Comparison of ENCODE assay signal across 8 cellular contexts in genomic region chr10:3740157-3740871, GRCh38. TPM values are rescaled to one million over a fixed set of nuclear protein-coding genes. Genes with fewer than 3 reads are reported as not detected.
DNase-seq lines count a peak whose midpoint lies in the region; ATAC-seq and TF ChIP-seq lines count a peak whose summit lies in the region.

No MANE protein-coding gene starts in this region.

- H3K9me3 Mint-ChIP-seq in activated CD4-positive, alpha-beta T cell treated with anti-CD3 and anti-CD28 coated beads, Interleukin-2, amount 10 ng/mL, durations not matched to agents 24 days and 14 days: peaks cover 3% of the 10 kb centered on the region
- peaks cover 8% of the 10 kb centered on the region for H3K9me3 Mint-ChIP-seq in WTC11

- WGBS in mesenchymal stem cell: 20% methylated on average over 2 of the region's 5 CpGs

- no peaks in the 10 kb centered on the region for H3K36me3 ChIP-seq in mesenchymal stem cell (ENCODE audit: control insufficient read depth in 1 of 2, insufficient read depth in 2 of 2, low read depth in 1 of 2, low read length in 2 of 2)

- DNase-seq in activated CD4-positive, alpha-beta T cell treated with anti-CD3 and anti-CD28 coated beads, Interleukin-2, amount 10 ng/mL, durations not matched to agents 24 days and 14 days: no peak
- no peak for DNase-seq in activated CD4-positive, alpha-beta T cell treated with anti-CD3 and anti-CD28 coated beads, Interleukin-2, amount 50 U/mL, for 48 hours
- DNase-seq in WTC11 (ENCODE audit: low spot score): no peak
- peak; percentile 54 for DNase-seq in mesenchymal stem cell
- no peak for DNase-seq in RPMI8226
- no peak for DNase-seq in cerebellar nuclear complex (lab: John Stamatoyannopoulos, UW)

- no peak overlapping the region for H2BK15ac ChIP-seq in mesenchymal stem cell (ENCODE audit: low read depth, poor library complexity, severe bottlenecking)

- intact Hi-C loops in activated CD4-positive, alpha-beta T cell treated with anti-CD3 and anti-CD28 coated beads, Interleukin-2, amount 10 ng/mL, durations not matched to agents 24 days and 14 days (cut with micrococcal nuclease): loop anchor here (1.0 kb wide), 3 partner anchors 18 to 118 kb away; no protein-coding TSS in a partner anchor

- peak overlapping the region in 1 of 2 experiments; percentile 60 for H3K14ac ChIP-seq in mesenchymal stem cell (ENCODE audit: low read length in 2 of 2)

- H2AFZ ChIP-seq in mesenchymal stem cell (ENCODE audit: low read depth, low read length): no peak overlapping the region

- H3K27ac Mint-ChIP-seq in activated CD4-positive, alpha-beta T cell treated with anti-CD3 and anti-CD28 coated beads, Interleukin-2, amount 10 ng/mL, durations not matched to agents 24 days and 14 days: peak overlapping the region; percentile 57
- H3K27ac Mint-ChIP-seq in WTC11: no peak overlapping the region

- no peak overlapping the region for H3K4me3 ChIP-seq in mesenchymal stem cell (ENCODE audit: insufficient read depth in 1 of 2, low read depth in 1 of 2, low read length in 2 of 2)

- H3K9me3 ChIP-seq in mesenchymal stem cell (ENCODE audit: control insufficient read depth, low read length): no peaks in the 10 kb centered on the region

- H3K4me3 Mint-ChIP-seq in activated CD4-positive, alpha-beta T cell treated with anti-CD3 and anti-CD28 coated beads, Interleukin-2, amount 10 ng/mL, durations not matched to agents 24 days and 14 days: no peak overlapping the region
- no peak overlapping the region for H3K4me3 Mint-ChIP-seq in WTC11

- no peak overlapping the region for H4K8ac ChIP-seq in mesenchymal stem cell (ENCODE audit: low read length)

- H3K4me1 ChIP-seq in mesenchymal stem cell (ENCODE audit: control insufficient read depth, insufficient read depth, low read depth, low read length): peaks cover 1% of the 10 kb centered on the region

- H3K79me1 ChIP-seq in mesenchymal stem cell (replicated peaks; ENCODE audit: low read length, poor library complexity, severe bottlenecking): no peaks in the 10 kb centered on the region

- peaks cover 25% of the 10 kb centered on the region for H3K4me1 Mint-ChIP-seq in activated CD4-positive, alpha-beta T cell treated with anti-CD3 and anti-CD28 coated beads, Interleukin-2, amount 10 ng/mL, durations not matched to agents 24 days and 14 days
- peaks cover 11% of the 10 kb centered on the region for H3K4me1 Mint-ChIP-seq in WTC11

- ATAC-seq in HG03025 (IDR thresholded peaks at IDR 0.05; ENCODE audit: low FRiP score, unreplicated experiment): peak; percentile 57
- ATAC-seq in WTC11: no peak
- no peak for ATAC-seq in HG03521 (IDR thresholded peaks at IDR 0.05; ENCODE audit: unreplicated experiment)

- H2BK12ac ChIP-seq in mesenchymal stem cell (ENCODE audit: low read length in 2 of 2): no peak overlapping the region

- POLR2A ChIA-PET in WTC11 (lab: Charles Lee): no interaction called here

- CTCF ChIA-PET in WTC11 (lab: Charles Lee): interaction anchor here (0.8 kb wide), 1 partner anchor 12 kb away, joined by 3 read pairs; no protein-coding TSS in a partner anchor

- H3K27ac ChIP-seq in mesenchymal stem cell (ENCODE audit: low read length, poor library complexity, severe bottlenecking): peak overlapping the region; percentile 77

- no peak overlapping the region for H3K4ac ChIP-seq in mesenchymal stem cell (ENCODE audit: low read depth in 1 of 2, low read length in 2 of 2)

- no peaks in the 10 kb centered on the region for H3K27me3 ChIP-seq in mesenchymal stem cell (ENCODE audit: control insufficient read depth in 1 of 2, insufficient read depth in 1 of 2, low read length in 2 of 2)

- no peak for TF ChIP-seq CTCF in WTC11 (IDR thresholded peaks at IDR 0.05)

- H3K18ac ChIP-seq in mesenchymal stem cell (ENCODE audit: low read depth in 1 of 2, low read length in 2 of 2): peak overlapping the region in 1 of 2 experiments; percentile 11

- H2AK5ac ChIP-seq in mesenchymal stem cell (ENCODE audit: low read length, severe bottlenecking): no peak overlapping the region

- H3K9ac ChIP-seq in mesenchymal stem cell (ENCODE audit: low read length): peak overlapping the region; percentile 26

- H3K36me3 Mint-ChIP-seq in activated CD4-positive, alpha-beta T cell treated with anti-CD3 and anti-CD28 coated beads, Interleukin-2, amount 10 ng/mL, durations not matched to agents 24 days and 14 days (ENCODE audit: low read depth): no peaks in the 10 kb centered on the region
- peaks cover 9% of the 10 kb centered on the region; the same call in 1 of the 2 replicates for H3K36me3 Mint-ChIP-seq in WTC11

- no peak overlapping the region for H4K91ac ChIP-seq in mesenchymal stem cell (ENCODE audit: low read length)

- no peak overlapping the region for H2BK120ac ChIP-seq in mesenchymal stem cell (ENCODE audit: low read depth, low read length)

- no peak overlapping the region for H3K23ac ChIP-seq in mesenchymal stem cell (ENCODE audit: low read length in 2 of 2)

- H2BK5ac ChIP-seq in mesenchymal stem cell (ENCODE audit: low read depth, low read length, poor library complexity, severe bottlenecking): no peak overlapping the region

- no peaks in the 10 kb centered on the region for H3K27me3 Mint-ChIP-seq in activated CD4-positive, alpha-beta T cell treated with anti-CD3 and anti-CD28 coated beads, Interleukin-2, amount 10 ng/mL, durations not matched to agents 24 days and 14 days
- H3K27me3 Mint-ChIP-seq in WTC11 (ENCODE audit: low read depth): no peaks in the 10 kb centered on the region

- H3K4me2 ChIP-seq in mesenchymal stem cell (ENCODE audit: low read length, poor library complexity, severe bottlenecking): no peak overlapping the region

TF ChIP-seq in WTC11, 78 proteins besides CTCF, POLR2A, EP300 and RAD21:
- TF ChIP-seq E2F4 (CRISPR knock-in tag; IDR thresholded peaks at IDR 0.05; ENCODE audit: borderline replicate concordance, low read depth) (no peak), CREM (CRISPR knock-in tag; IDR thresholded peaks at IDR 0.05) (no peak), ZNF121 (CRISPR knock-in tag; IDR thresholded peaks at IDR 0.05) (no peak), GABPB1 (CRISPR knock-in tag; IDR thresholded peaks at IDR 0.05) (peak; percentile 27; the same call in 1 of the 2 replicates)

RNA-seq across cellular contexts. Expression of gene KLF6, which starts 44.7 kb away (rescaled TPM):
- 116 and 127 TPM in 2 replicates for total RNA-seq in activated CD4-positive, alpha-beta T cell treated with anti-CD3 and anti-CD28 coated beads, Interleukin-2, amount 10 ng/mL, durations not matched to agents 24 days and 14 days
- 25.4 to 27.9 TPM (median 27.3 TPM) in 3 replicates for total RNA-seq in WTC11 (2021)
- 195 TPM for polyA plus RNA-seq in mesenchymal stem cell (2013, experiment 1 of 2)
- polyA plus RNA-seq in mesenchymal stem cell (2013, experiment 2 of 2): 183 TPM
